Comparison of ENCODE assay signal across 14 cellular contexts in genomic region chrX:85992811-85993229, GRCh38. TPM values are rescaled to one million over a fixed set of nuclear protein-coding genes. Genes with fewer than 3 reads are reported as not detected.
DNase-seq lines count a peak whose midpoint lies in the region; ATAC-seq lines count a peak whose summit lies in the region.
"Had no signal": no experiment of that assay in that cellular context is flagged by ENCODE, and none has a peak within 500 bp of the region (broad histone marks: within the 10 kb centered on the region; RNA-seq: fewer than 3 reads in every experiment).

No MANE protein-coding gene starts in this region.

- peak; percentile 39 for ATAC-seq in esophagus mucosa
- ATAC-seq: psoas muscle had no signal

- DNase-seq in stimulated activated CD4-positive, alpha-beta T cell treated with anti-CD3 and anti-CD28 coated beads, Interleukin-1b, Interleukin-23, amount 100 ng/mL, for 48 hours = peak; percentile 8
- no peak for DNase-seq in stimulated activated CD4-positive, alpha-beta T cell treated with anti-CD3 and anti-CD28 coated beads, Interleukin-4, amount 100 ng/mL, for 1 hour
- DNase-seq in NCI-H774 (lab: John Stamatoyannopoulos, UW) (peak; percentile 35), anterior cingulate cortex (lab: John Stamatoyannopoulos, UW) (no peak), SHP77 (lab: John Stamatoyannopoulos, UW) (no peak), SK-N-DZ (ENCODE audit: low spot score) (no peak), cardiac septum (ENCODE audit: low spot score) (no peak)
- DNase-seq: Caco-2; effector CD8-positive, alpha-beta T cell; left cardiac atrium; NCI-H187; psoas muscle; SW 1271 had no signal

- intact Hi-C loops in cardiac septum (cut with DNase I) = no loop called here

RNA-seq across cellular contexts. Expression of gene CHM, which starts 54.5 kb away (rescaled TPM):
- total RNA-seq in esophagus mucosa = 13.0 TPM
- 19.2 and 19.3 TPM in 2 replicates for polyA plus RNA-seq in SK-N-DZ (2014; cell fraction: cytosol; rRNA removed)
- 10.4 and 11.0 TPM in 2 replicates for polyA plus RNA-seq in SK-N-DZ (2014; cell fraction: nucleus; rRNA removed)
- total RNA-seq in cardiac septum = 11.2 TPM

Comparison
In these comparisons a context has a peak if more than half of its experiments do, and no peak if none do; other contexts are left out.
1. DNase-seq: peak in stimulated activated CD4-positive, alpha-beta T cell treated with anti-CD3 and anti-CD28 coated beads, Interleukin-1b, Interleukin-23, amount 100 ng/mL, for 48 hours (single experiment) and NCI-H774 (single experiment); none in stimulated activated CD4-positive, alpha-beta T cell treated with anti-CD3 and anti-CD28 coated beads, Interleukin-4, amount 100 ng/mL, for 1 hour (single experiment), anterior cingulate cortex (0 of 58), SHP77 (0 of 2), SK-N-DZ (single experiment) and cardiac septum (single experiment).